ENCODE assay signal across 1 cellular context in genomic region chr17:45149037-45149668, GRCh38.
A peak's percentile ranks its signal among the peaks of the same experiment; 100 is the strongest.
TF ChIP-seq lines count a peak whose summit lies in the region.

No MANE protein-coding gene starts in this region.

TF ChIP-seq in HEK293, 187 proteins besides CTCF, POLR2A, EP300 and RAD21 (continued from another document):
- TF ChIP-seq, protein P1, sequence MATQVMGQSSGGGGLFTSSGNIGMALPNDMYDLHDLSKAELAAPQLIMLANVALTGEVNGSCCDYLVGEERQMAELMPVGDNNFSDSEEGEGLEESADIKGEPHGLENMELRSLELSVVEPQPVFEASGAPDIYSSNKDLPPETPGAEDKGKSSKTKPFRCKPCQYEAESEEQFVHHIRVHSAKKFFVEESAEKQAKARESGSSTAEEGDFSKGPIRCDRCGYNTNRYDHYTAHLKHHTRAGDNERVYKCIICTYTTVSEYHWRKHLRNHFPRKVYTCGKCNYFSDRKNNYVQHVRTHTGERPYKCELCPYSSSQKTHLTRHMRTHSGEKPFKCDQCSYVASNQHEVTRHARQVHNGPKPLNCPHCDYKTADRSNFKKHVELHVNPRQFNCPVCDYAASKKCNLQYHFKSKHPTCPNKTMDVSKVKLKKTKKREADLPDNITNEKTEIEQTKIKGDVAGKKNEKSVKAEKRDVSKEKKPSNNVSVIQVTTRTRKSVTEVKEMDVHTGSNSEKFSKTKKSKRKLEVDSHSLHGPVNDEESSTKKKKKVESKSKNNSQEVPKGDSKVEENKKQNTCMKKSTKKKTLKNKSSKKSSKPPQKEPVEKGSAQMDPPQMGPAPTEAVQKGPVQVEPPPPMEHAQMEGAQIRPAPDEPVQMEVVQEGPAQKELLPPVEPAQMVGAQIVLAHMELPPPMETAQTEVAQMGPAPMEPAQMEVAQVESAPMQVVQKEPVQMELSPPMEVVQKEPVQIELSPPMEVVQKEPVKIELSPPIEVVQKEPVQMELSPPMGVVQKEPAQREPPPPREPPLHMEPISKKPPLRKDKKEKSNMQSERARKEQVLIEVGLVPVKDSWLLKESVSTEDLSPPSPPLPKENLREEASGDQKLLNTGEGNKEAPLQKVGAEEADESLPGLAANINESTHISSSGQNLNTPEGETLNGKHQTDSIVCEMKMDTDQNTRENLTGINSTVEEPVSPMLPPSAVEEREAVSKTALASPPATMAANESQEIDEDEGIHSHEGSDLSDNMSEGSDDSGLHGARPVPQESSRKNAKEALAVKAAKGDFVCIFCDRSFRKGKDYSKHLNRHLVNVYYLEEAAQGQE (tag by site-specific recombination; IDR thresholded peaks at IDR 0.05), result peak; percentile 79
- TF ChIP-seq ZNF426 (tag by site-specific recombination; IDR thresholded peaks at IDR 0.05), result no peak
- TF ChIP-seq ZNF555 (tag by site-specific recombination; conservative IDR thresholded peaks at IDR 0.05), result no peak
- no peak for TF ChIP-seq ZNF830 (tag by site-specific recombination; IDR thresholded peaks at IDR 0.05; ENCODE audit: low read depth)
- no peak for TF ChIP-seq ZNF394 (tag by site-specific recombination; IDR thresholded peaks at IDR 0.05; ENCODE audit: borderline replicate concordance)
- TF ChIP-seq PRDM4 (tag by site-specific recombination; IDR thresholded peaks at IDR 0.05), result no peak
- TF ChIP-seq ZSCAN4 (tag by site-specific recombination; IDR thresholded peaks at IDR 0.05), result no peak
- no peak for TF ChIP-seq ZNF558 (tag by site-specific recombination; IDR thresholded peaks at IDR 0.05)
- TF ChIP-seq ZNF701 (tag by site-specific recombination; IDR thresholded peaks at IDR 0.05), result no peak
- TF ChIP-seq ZNF747 (tag by site-specific recombination; IDR thresholded peaks at IDR 0.05), result no peak
- no peak for TF ChIP-seq HOXC10 (CRISPR knock-in tag; IDR thresholded peaks at IDR 0.05)
- TF ChIP-seq ZNF221 (tag by site-specific recombination; IDR thresholded peaks at IDR 0.05; ENCODE audit: borderline replicate concordance), result no peak
- TF ChIP-seq MEIS1 (CRISPR knock-in tag; IDR thresholded peaks at IDR 0.05; ENCODE audit: borderline replicate concordance), result no peak
- TF ChIP-seq ZNF658 (tag by site-specific recombination; IDR thresholded peaks at IDR 0.05), result no peak
- TF ChIP-seq, protein P2, sequence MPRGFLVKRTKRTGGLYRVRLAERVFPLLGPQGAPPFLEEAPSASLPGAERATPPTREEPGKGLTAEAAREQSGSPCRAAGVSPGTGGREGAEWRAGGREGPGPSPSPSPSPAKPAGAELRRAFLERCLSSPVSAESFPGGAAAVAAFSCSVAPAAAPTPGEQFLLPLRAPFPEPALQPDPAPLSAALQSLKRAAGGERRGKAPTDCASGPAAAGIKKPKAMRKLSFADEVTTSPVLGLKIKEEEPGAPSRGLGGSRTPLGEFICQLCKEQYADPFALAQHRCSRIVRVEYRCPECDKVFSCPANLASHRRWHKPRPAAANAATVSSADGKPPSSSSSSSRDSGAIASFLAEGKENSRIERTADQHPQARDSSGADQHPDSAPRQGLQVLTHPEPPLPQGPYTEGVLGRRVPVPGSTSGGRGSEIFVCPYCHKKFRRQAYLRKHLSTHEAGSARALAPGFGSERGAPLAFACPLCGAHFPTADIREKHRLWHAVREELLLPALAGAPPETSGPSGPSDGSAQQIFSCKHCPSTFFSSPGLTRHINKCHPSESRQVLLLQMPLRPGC (tag by site-specific recombination; IDR thresholded peaks at IDR 0.05), result no peak
- no peak for TF ChIP-seq ZNF624 (tag by site-specific recombination; IDR thresholded peaks at IDR 0.05)
- TF ChIP-seq ELK4 (IDR thresholded peaks at IDR 0.05; ENCODE audit: borderline replicate concordance, low read depth, low read length), result no peak
- TF ChIP-seq ZNF292 (tag by site-specific recombination; IDR thresholded peaks at IDR 0.05; ENCODE audit: borderline replicate concordance, low read depth), result no peak
- no peak for TF ChIP-seq ZNF629 (tag by site-specific recombination; IDR thresholded peaks at IDR 0.05)
- no peak for TF ChIP-seq YY1 (tag by site-specific recombination; IDR thresholded peaks at IDR 0.05)
- TF ChIP-seq ZNF785 (tag by site-specific recombination; IDR thresholded peaks at IDR 0.05), result no peak
- TF ChIP-seq ZNF610 (tag by site-specific recombination; IDR thresholded peaks at IDR 0.05; ENCODE audit: borderline replicate concordance), result no peak
- TF ChIP-seq ZBTB11 (tag by site-specific recombination; conservative IDR thresholded peaks at IDR 0.05; ENCODE audit: low read depth), result no peak
- no peak for TF ChIP-seq ZNF157 (tag by site-specific recombination; IDR thresholded peaks at IDR 0.05)
- TF ChIP-seq KLF16 (tag by site-specific recombination; IDR thresholded peaks at IDR 0.05), result no peak
- no peak for TF ChIP-seq ZNF670 (tag by site-specific recombination; IDR thresholded peaks at IDR 0.05; ENCODE audit: low read depth)
- no peak for TF ChIP-seq ZNF843 (tag by site-specific recombination; IDR thresholded peaks at IDR 0.05)
- no peak for TF ChIP-seq ZNF19 (tag by site-specific recombination; IDR thresholded peaks at IDR 0.05; ENCODE audit: low read depth)
- TF ChIP-seq FEZF1 (tag by site-specific recombination; IDR thresholded peaks at IDR 0.05), result no peak
- TF ChIP-seq ZNF335 (tag by site-specific recombination; conservative IDR thresholded peaks at IDR 0.05), result peak; percentile 58
- TF ChIP-seq ZXDB (tag by site-specific recombination; IDR thresholded peaks at IDR 0.05), result no peak
- TF ChIP-seq, protein P3, sequence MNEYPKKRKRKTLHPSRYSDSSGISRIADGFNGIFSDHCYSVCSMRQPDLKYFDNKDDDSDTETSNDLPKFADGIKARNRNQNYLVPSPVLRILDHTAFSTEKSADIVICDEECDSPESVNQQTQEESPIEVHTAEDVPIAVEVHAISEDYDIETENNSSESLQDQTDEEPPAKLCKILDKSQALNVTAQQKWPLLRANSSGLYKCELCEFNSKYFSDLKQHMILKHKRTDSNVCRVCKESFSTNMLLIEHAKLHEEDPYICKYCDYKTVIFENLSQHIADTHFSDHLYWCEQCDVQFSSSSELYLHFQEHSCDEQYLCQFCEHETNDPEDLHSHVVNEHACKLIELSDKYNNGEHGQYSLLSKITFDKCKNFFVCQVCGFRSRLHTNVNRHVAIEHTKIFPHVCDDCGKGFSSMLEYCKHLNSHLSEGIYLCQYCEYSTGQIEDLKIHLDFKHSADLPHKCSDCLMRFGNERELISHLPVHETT (tag by site-specific recombination; IDR thresholded peaks at IDR 0.05), result no peak
- TF ChIP-seq AEBP2 (tag by site-specific recombination; IDR thresholded peaks at IDR 0.05; ENCODE audit: borderline replicate concordance), result no peak
- peak; percentile 19; the same call in 1 of the 2 replicates for TF ChIP-seq ZNF24 (tag by site-specific recombination; IDR thresholded peaks at IDR 0.05)
- no peak for TF ChIP-seq ZNF548 (tag by site-specific recombination; IDR thresholded peaks at IDR 0.05)
- no peak for TF ChIP-seq ZNF350 (tag by site-specific recombination; IDR thresholded peaks at IDR 0.05)
- TF ChIP-seq REPIN1 (tag by site-specific recombination; IDR thresholded peaks at IDR 0.05; ENCODE audit: low read depth), result no peak
- TF ChIP-seq EGR2 (tag by site-specific recombination; IDR thresholded peaks at IDR 0.05; ENCODE audit: low read depth), result no peak
- no peak for TF ChIP-seq ZNF23 (tag by site-specific recombination; IDR thresholded peaks at IDR 0.05; ENCODE audit: borderline replicate concordance)
- no peak for TF ChIP-seq ZNF248 (tag by site-specific recombination; IDR thresholded peaks at IDR 0.05)
- TF ChIP-seq YY2 (tag by site-specific recombination; IDR thresholded peaks at IDR 0.05), result no peak
- TF ChIP-seq ZNF768 (tag by site-specific recombination; IDR thresholded peaks at IDR 0.05), result no peak
- TF ChIP-seq SALL2 (tag by site-specific recombination; IDR thresholded peaks at IDR 0.05; ENCODE audit: borderline replicate concordance), result no peak
